Comparison of ENCODE assay signal across 8 cellular contexts in the genomic region with DNA sequence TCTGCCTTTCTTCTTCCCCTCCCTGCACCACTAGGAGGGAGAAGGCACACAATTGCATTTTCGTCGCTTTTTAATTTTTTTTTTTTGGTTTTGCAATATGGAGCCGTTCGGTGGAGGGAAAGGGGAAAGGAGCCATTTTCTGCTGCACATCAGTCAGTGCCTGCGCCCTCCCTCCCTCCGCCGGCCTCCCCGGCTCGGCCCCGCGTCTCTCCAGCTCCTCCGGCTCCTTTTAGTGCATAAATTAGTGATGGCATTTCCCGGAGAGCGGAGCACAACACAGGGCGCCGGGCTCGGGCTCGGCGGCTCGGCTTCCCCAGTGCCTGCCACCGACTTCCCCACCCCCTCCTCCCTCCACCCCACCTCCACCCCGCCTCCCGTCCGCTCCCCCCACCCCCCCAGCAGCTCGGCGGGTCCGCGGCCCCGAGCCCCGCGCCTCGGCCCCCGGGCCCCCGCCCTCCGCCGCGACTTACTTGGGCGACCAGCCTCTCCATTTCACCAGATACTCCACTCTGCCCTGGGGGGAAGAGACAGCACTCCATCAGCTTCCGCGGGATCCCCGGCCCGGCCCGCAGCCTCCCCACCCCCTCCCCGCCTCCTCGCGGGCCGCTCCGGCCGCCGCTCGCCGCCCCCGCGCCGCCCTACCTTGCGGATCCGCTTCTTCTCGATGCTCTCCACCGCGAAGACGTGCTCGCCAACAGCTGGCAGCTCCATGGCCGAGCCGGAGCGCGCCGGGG. TPM values are rescaled to one million over a fixed set of nuclear protein-coding genes. Genes with fewer than 3 reads are reported as not detected.
A peak's percentile ranks its signal among the peaks of the same experiment; 100 is the strongest.
DNase-seq lines count a peak whose midpoint lies in the region; ATAC-seq and TF ChIP-seq lines count a peak whose summit lies in the region.

No MANE protein-coding gene starts in this region.

- TF ChIP-seq CTCF in epithelial cell of esophagus (IDR thresholded peaks at IDR 0.05; ENCODE audit: insufficient read depth, low read depth, low read length, missing control alignments) (no peak), thoracic aorta (IDR thresholded peaks at IDR 0.05) (no peak)

- peaks cover 3 to 9% of the 10 kb centered on the region in 2 donors for H3K36me3 ChIP-seq in mucosa of rectum (ENCODE audit: control insufficient read depth in 2 of 2, insufficient read depth in 2 of 2, low read length in 2 of 2)
- H3K36me3 ChIP-seq in thoracic aorta = peaks cover 19% of the 10 kb centered on the region

- peak; percentile 17 for ATAC-seq in HG02884 (IDR thresholded peaks at IDR 0.05; ENCODE audit: unreplicated experiment)
- peak; percentile 11 for ATAC-seq in thoracic aorta (ENCODE audit: insufficient number of reproducible peaks, low FRiP score, low read depth)

- peak; percentile 55 for DNase-seq in NCI-H510A treated with DMSO at 0.1 percent for 48 hours (lab: John Stamatoyannopoulos, UW)
- DNase-seq in NCI-H510A (lab: John Stamatoyannopoulos, UW) = no peak
- peak; percentile 81 for DNase-seq in NCI-H69 (lab: John Stamatoyannopoulos, UW)
- peak; percentile 76 for DNase-seq in activated CD8-positive, alpha-beta memory T cell treated with anti-CD3 and anti-CD28 coated beads, Interleukin-2, amount 50 U/mL, for 48 hours
- peak; percentile 55 for DNase-seq in epithelial cell of esophagus (ENCODE audit: low read depth)
- no peak for DNase-seq in thoracic aorta (ENCODE audit: low spot score)

- peaks cover 40 to 45% of the 10 kb centered on the region in 2 donors for H3K4me1 ChIP-seq in mucosa of rectum (ENCODE audit: control insufficient read depth in 2 of 2, insufficient read depth in 2 of 2, low read length in 2 of 2)
- H3K4me1 ChIP-seq in thoracic aorta (ENCODE audit: control insufficient read depth in 1 of 2, low read depth in 2 of 2) = peaks cover 37 to 62% of the 10 kb centered on the region in 2 donors

- peak overlapping the region; percentile 87 to 92 for H3K9ac ChIP-seq in mucosa of rectum (ENCODE audit: low read depth in 1 of 2, low read length in 2 of 2)

- H3K9me3 ChIP-seq in mucosa of rectum (ENCODE audit: control insufficient read depth in 2 of 2, low read length in 2 of 2) (peaks cover 0 to 3% of the 10 kb centered on the region in 2 donors), thoracic aorta (no peaks in the 10 kb centered on the region)

- H3K4me3 ChIP-seq in epithelial cell of esophagus (ENCODE audit: low read length) (peak overlapping the region; percentile 62), mucosa of rectum (ENCODE audit: low read length in 2 of 2) (peak overlapping the region; percentile 92 to 96), thoracic aorta (peak overlapping the region; percentile 90)

- peaks cover 27 to 33% of the 10 kb centered on the region in 2 donors for H3K27me3 ChIP-seq in mucosa of rectum (ENCODE audit: control insufficient read depth in 2 of 2, insufficient read depth in 2 of 2, low read length in 2 of 2)
- peaks cover 27% of the 10 kb centered on the region for H3K27me3 ChIP-seq in thoracic aorta (replicated peaks; ENCODE audit: insufficient read depth)

- H3K27ac ChIP-seq in mucosa of rectum (ENCODE audit: low read depth in 2 of 2, low read length in 2 of 2) = peak overlapping the region; percentile 91
- H3K27ac ChIP-seq in thoracic aorta = peak overlapping the region; percentile 76 to 88

RNA-seq across cellular contexts. Expression of a gene that starts 0.5 kb away (rescaled TPM):
- 10 to 100 TPM in 1 of 2 donors, 1 to 10 TPM in 1; 6.2 to 10.4 TPM for total RNA-seq in thoracic aorta

RNA-seq across cellular contexts. Expression of a gene that starts 41.8 kb away (rescaled TPM):
- total RNA-seq in thoracic aorta = 1 to 10 TPM in 1 of 2 donors, under 1 TPM in 1; 0.71 to 7.4 TPM

Comparison
In these comparisons a context has a peak if more than half of its experiments do, and no peak if none do; other contexts are left out.
1. DNase-seq: peak in NCI-H510A treated with DMSO at 0.1 percent for 48 hours (single experiment), NCI-H69 (single experiment), activated CD8-positive, alpha-beta memory T cell treated with anti-CD3 and anti-CD28 coated beads, Interleukin-2, amount 50 U/mL, for 48 hours (single experiment) and epithelial cell of esophagus (single experiment); none in NCI-H510A (single experiment) and thoracic aorta (single experiment).
2. Peak in every context shown above with its lines, with median percentiles within 50 percentile points of each other: H3K4me3 ChIP-seq.